2 cellular contexts compared by ENCODE assay signal in the genomic region with DNA sequence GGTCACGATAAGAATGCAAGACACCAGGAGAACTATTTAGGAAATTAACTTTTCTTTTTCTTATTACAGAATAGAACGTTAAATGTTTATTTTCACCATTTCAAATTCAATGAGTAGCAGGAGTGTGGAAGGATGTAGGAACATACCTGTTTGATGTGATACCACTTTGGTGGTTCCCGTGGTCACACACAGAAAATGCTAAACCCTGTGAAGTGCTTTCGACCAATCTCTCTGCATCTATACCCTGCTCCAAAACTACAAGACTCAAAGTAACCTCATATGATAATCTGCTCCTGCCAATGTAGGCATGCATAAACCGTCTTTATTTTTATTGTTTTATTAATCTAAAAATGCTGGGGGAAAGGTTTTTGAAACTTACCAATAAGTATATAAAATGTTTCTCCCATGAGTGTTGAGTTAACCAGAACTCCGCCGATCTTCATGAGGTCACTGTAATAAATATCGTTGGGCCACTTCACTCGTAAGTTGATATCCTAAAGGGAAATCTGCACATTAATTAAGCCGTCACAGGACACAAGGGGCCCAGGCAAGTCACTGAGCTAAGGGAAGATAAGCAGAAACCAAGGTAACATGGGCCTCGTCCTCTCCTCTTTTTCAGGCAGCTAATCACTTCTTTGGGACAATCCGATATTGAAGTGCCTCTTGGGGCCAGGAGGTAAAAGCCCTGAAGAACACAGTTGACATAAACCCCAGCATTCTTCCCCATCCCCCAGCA.
TF ChIP-seq lines count a peak whose summit lies in the region.

No MANE protein-coding gene starts in this region.

TF ChIP-seq in HEK293, 187 proteins besides CTCF, POLR2A, EP300 and RAD21 (continued from another document and continues in another):
- TF ChIP-seq, protein P1, sequence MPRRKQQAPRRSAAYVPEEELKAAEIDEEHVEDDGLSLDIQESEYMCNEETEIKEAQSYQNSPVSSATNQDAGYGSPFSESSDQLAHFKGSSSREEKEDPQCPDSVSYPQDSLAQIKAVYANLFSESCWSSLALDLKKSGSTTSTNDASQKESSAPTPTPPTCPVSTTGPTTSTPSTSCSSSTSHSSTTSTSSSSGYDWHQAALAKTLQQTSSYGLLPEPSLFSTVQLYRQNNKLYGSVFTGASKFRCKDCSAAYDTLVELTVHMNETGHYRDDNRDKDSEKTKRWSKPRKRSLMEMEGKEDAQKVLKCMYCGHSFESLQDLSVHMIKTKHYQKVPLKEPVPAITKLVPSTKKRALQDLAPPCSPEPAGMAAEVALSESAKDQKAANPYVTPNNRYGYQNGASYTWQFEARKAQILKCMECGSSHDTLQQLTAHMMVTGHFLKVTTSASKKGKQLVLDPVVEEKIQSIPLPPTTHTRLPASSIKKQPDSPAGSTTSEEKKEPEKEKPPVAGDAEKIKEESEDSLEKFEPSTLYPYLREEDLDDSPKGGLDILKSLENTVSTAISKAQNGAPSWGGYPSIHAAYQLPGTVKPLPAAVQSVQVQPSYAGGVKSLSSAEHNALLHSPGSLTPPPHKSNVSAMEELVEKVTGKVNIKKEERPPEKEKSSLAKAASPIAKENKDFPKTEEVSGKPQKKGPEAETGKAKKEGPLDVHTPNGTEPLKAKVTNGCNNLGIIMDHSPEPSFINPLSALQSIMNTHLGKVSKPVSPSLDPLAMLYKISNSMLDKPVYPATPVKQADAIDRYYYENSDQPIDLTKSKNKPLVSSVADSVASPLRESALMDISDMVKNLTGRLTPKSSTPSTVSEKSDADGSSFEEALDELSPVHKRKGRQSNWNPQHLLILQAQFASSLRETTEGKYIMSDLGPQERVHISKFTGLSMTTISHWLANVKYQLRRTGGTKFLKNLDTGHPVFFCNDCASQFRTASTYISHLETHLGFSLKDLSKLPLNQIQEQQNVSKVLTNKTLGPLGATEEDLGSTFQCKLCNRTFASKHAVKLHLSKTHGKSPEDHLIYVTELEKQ (tag by site-specific recombination; IDR thresholded peaks at IDR 0.05; ENCODE audit: borderline replicate concordance): peak; percentile 94
- TF ChIP-seq, protein P2, sequence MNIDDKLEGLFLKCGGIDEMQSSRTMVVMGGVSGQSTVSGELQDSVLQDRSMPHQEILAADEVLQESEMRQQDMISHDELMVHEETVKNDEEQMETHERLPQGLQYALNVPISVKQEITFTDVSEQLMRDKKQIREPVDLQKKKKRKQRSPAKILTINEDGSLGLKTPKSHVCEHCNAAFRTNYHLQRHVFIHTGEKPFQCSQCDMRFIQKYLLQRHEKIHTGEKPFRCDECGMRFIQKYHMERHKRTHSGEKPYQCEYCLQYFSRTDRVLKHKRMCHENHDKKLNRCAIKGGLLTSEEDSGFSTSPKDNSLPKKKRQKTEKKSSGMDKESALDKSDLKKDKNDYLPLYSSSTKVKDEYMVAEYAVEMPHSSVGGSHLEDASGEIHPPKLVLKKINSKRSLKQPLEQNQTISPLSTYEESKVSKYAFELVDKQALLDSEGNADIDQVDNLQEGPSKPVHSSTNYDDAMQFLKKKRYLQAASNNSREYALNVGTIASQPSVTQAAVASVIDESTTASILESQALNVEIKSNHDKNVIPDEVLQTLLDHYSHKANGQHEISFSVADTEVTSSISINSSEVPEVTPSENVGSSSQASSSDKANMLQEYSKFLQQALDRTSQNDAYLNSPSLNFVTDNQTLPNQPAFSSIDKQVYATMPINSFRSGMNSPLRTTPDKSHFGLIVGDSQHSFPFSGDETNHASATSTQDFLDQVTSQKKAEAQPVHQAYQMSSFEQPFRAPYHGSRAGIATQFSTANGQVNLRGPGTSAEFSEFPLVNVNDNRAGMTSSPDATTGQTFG (tag by site-specific recombination; IDR thresholded peaks at IDR 0.05; ENCODE audit: borderline replicate concordance): no peak
- TF ChIP-seq OVOL3 (tag by site-specific recombination; IDR thresholded peaks at IDR 0.05): 0 out of 2 replicates have a peak, but pooled peaks have one; percentile 12
- peak; percentile 71 for TF ChIP-seq ZBTB48 (tag by site-specific recombination; IDR thresholded peaks at IDR 0.05)
- TF ChIP-seq, protein P3, sequence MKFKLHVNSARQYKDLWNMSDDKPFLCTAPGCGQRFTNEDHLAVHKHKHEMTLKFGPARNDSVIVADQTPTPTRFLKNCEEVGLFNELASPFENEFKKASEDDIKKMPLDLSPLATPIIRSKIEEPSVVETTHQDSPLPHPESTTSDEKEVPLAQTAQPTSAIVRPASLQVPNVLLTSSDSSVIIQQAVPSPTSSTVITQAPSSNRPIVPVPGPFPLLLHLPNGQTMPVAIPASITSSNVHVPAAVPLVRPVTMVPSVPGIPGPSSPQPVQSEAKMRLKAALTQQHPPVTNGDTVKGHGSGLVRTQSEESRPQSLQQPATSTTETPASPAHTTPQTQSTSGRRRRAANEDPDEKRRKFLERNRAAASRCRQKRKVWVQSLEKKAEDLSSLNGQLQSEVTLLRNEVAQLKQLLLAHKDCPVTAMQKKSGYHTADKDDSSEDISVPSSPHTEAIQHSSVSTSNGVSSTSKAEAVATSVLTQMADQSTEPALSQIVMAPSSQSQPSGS (tag by site-specific recombination; IDR thresholded peaks at IDR 0.05; ENCODE audit: low read depth): peak; percentile 82
- TF ChIP-seq ZEB2 (tag by site-specific recombination; IDR thresholded peaks at IDR 0.05): peak; percentile 87
- TF ChIP-seq, protein P4, sequence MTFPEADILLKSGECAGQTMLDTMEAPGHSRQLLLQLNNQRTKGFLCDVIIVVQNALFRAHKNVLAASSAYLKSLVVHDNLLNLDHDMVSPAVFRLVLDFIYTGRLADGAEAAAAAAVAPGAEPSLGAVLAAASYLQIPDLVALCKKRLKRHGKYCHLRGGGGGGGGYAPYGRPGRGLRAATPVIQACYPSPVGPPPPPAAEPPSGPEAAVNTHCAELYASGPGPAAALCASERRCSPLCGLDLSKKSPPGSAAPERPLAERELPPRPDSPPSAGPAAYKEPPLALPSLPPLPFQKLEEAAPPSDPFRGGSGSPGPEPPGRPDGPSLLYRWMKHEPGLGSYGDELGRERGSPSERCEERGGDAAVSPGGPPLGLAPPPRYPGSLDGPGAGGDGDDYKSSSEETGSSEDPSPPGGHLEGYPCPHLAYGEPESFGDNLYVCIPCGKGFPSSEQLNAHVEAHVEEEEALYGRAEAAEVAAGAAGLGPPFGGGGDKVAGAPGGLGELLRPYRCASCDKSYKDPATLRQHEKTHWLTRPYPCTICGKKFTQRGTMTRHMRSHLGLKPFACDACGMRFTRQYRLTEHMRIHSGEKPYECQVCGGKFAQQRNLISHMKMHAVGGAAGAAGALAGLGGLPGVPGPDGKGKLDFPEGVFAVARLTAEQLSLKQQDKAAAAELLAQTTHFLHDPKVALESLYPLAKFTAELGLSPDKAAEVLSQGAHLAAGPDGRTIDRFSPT (tag by site-specific recombination; IDR thresholded peaks at IDR 0.05): no peak
- no peak for TF ChIP-seq SP2 (tag by site-specific recombination; IDR thresholded peaks at IDR 0.05)
- TF ChIP-seq, protein P5, sequence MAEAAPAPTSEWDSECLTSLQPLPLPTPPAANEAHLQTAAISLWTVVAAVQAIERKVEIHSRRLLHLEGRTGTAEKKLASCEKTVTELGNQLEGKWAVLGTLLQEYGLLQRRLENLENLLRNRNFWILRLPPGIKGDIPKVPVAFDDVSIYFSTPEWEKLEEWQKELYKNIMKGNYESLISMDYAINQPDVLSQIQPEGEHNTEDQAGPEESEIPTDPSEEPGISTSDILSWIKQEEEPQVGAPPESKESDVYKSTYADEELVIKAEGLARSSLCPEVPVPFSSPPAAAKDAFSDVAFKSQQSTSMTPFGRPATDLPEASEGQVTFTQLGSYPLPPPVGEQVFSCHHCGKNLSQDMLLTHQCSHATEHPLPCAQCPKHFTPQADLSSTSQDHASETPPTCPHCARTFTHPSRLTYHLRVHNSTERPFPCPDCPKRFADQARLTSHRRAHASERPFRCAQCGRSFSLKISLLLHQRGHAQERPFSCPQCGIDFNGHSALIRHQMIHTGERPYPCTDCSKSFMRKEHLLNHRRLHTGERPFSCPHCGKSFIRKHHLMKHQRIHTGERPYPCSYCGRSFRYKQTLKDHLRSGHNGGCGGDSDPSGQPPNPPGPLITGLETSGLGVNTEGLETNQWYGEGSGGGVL (tag by site-specific recombination; IDR thresholded peaks at IDR 0.05): no peak

TF ChIP-seq in K562, 482 proteins besides CTCF, POLR2A, EP300 and RAD21 (continued from another document):
- TF ChIP-seq, protein P6, sequence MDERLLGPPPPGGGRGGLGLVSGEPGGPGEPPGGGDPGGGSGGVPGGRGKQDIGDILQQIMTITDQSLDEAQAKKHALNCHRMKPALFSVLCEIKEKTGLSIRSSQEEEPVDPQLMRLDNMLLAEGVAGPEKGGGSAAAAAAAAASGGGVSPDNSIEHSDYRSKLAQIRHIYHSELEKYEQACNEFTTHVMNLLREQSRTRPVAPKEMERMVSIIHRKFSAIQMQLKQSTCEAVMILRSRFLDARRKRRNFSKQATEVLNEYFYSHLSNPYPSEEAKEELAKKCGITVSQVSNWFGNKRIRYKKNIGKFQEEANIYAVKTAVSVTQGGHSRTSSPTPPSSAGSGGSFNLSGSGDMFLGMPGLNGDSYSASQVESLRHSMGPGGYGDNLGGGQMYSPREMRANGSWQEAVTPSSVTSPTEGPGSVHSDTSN (CRISPR knock-in tag; IDR thresholded peaks at IDR 0.05; ENCODE audit: low read depth): no peak
- TF ChIP-seq, protein P6 (tag; conservative IDR thresholded peaks at IDR 0.05; ENCODE audit: low read depth): peak; percentile 38; the same call in 1 of the 2 replicates
